ENCODE assay signal across 8 cellular contexts in genomic region chr5:50440651-50441478, GRCh38. TPM values are rescaled to one million over a fixed set of nuclear protein-coding genes. Genes with fewer than 3 reads are reported as not detected.
DNase-seq lines count a peak whose midpoint lies in the region; ATAC-seq and TF ChIP-seq lines count a peak whose summit lies in the region.

Gene EMB, minus strand, starts transcription at chr5:50441288. Its CDS starts 137 bp downstream, at chr5:50441151.

- H3K4me1 Mint-ChIP-seq in WTC11, result peaks cover 27% of the 10 kb centered on the region

- POLR2A ChIA-PET in HEK293T (lab: Yijun Ruan, JAX), result interaction anchor here (1.0 to 2.0 kb wide), 4 partner anchors 10 to 34 kb away, joined by 3 to 5 read pairs (median 3); no protein-coding TSS in a partner anchor
- POLR2A ChIA-PET in WTC11 (lab: Charles Lee), result interaction anchor here (0.6 to 0.8 kb wide), 2 partner anchors 54 to 88 kb away, joined by 3 to 4 read pairs; no protein-coding TSS in a partner anchor

- CTCF ChIA-PET in HEK293T (lab: Yijun Ruan, JAX) (interaction anchor here (0.5 kb wide), 1 partner anchor 679 kb away, joined by 3 read pairs; no protein-coding TSS in a partner anchor), WTC11 (lab: Charles Lee) (interaction anchor here (1.2 kb wide), 2 partner anchors 72 to 305 kb away, joined by 3 to 5 read pairs; no protein-coding TSS in a partner anchor)

- ATAC-seq in WTC11, result peak; percentile 92
- ATAC-seq in left lung, result peak; percentile 94

- H3K9me3 ChIP-seq in left lung, result no peaks in the 10 kb centered on the region

- no peaks in the 10 kb centered on the region for H3K36me3 ChIP-seq in left lung

- intact Hi-C loops in left lung (cut with DNase I), result no loop called here

- peak; percentile 26 for TF ChIP-seq CTCF in GM12865 (IDR thresholded peaks at IDR 0.05; ENCODE audit: insufficient read depth, low read depth, low read length, missing control alignments)
- no peak for TF ChIP-seq CTCF in WTC11 (IDR thresholded peaks at IDR 0.05)
- no peak for TF ChIP-seq CTCF in left lung (IDR thresholded peaks at IDR 0.05)

- H3K27ac ChIP-seq in caudate nucleus (ENCODE audit: low read depth, low read length) (no peak within 1 kb of the TSS), left lung (peak within 1 kb of the TSS; percentile 75 to 95)

- H3K9me3 Mint-ChIP-seq in WTC11, result no peaks in the 10 kb centered on the region

- peak within 1 kb of the TSS; percentile 80 for H3K4me3 Mint-ChIP-seq in WTC11

- DNase-seq in GM12865 (ENCODE audit: low read depth) (peak; percentile 71), HEK293T (ENCODE audit: extremely low spot score) (peak; percentile 60), NAMALWA (ENCODE audit: low spot score) (peak; percentile 87), WTC11 (ENCODE audit: low spot score) (peak; percentile 84), caudate nucleus (lab: John Stamatoyannopoulos, UW) (peak in 47 of 61 donors; percentile 7 to 73 (median 27)), left lung (peak; percentile 85 to 96), H4 (ENCODE audit: low spot score) (no peak)
- peak; percentile 67 to 79 for DNase-seq in stimulated activated CD4-positive, alpha-beta T cell treated with anti-CD3 and anti-CD28 coated beads, Interleukin-4, amount 100 ng/mL, for 4 hours

- H3K4me3 ChIP-seq in GM12865 (ENCODE audit: low read depth, low read length), result peak within 1 kb of the TSS; percentile 55
- peak within 1 kb of the TSS; percentile 55 to 72 for H3K4me3 ChIP-seq in left lung

- H3K36me3 Mint-ChIP-seq in WTC11, result no peaks in the 10 kb centered on the region

- H3K27me3 ChIP-seq in left lung, result peaks cover 0 to 14% of the 10 kb centered on the region in 2 donors

- no peaks in the 10 kb centered on the region for H3K27me3 Mint-ChIP-seq in WTC11 (ENCODE audit: low read depth)

- H3K27ac Mint-ChIP-seq in WTC11, result peak within 1 kb of the TSS; percentile 98

- peaks cover 0 to 49% of the 10 kb centered on the region in 2 donors for H3K4me1 ChIP-seq in left lung

TF ChIP-seq in HEK293T, 16 proteins besides CTCF, POLR2A, EP300 and RAD21:
- TF ChIP-seq, protein P1, sequence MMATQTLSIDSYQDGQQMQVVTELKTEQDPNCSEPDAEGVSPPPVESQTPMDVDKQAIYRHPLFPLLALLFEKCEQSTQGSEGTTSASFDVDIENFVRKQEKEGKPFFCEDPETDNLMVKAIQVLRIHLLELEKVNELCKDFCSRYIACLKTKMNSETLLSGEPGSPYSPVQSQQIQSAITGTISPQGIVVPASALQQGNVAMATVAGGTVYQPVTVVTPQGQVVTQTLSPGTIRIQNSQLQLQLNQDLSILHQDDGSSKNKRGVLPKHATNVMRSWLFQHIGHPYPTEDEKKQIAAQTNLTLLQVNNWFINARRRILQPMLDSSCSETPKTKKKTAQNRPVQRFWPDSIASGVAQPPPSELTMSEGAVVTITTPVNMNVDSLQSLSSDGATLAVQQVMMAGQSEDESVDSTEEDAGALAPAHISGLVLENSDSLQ (IDR thresholded peaks at IDR 0.05), result no peak
- no peak for TF ChIP-seq NFRKB (IDR thresholded peaks at IDR 0.05)
- TF ChIP-seq ARNT (IDR thresholded peaks at IDR 0.05), result no peak
- TF ChIP-seq LEF1 (IDR thresholded peaks at IDR 0.05; ENCODE audit: borderline replicate concordance), result no peak
- TF ChIP-seq HDGF (IDR thresholded peaks at IDR 0.05; ENCODE audit: borderline replicate concordance), result no peak
- TF ChIP-seq FOXK2 (IDR thresholded peaks at IDR 0.05), result no peak
- no peak for TF ChIP-seq FOXA1 (IDR thresholded peaks at IDR 0.05)
- no peak for TF ChIP-seq SUZ12 (IDR thresholded peaks at IDR 0.05)
- 0 out of 2 replicates have a peak, but pooled peaks have one; percentile 1 for TF ChIP-seq ZNF384 (IDR thresholded peaks at IDR 0.05)
- no peak for TF ChIP-seq ELF4 (IDR thresholded peaks at IDR 0.05)
- no peak for TF ChIP-seq SP1 (IDR thresholded peaks at IDR 0.05)
- TF ChIP-seq CTBP1 (IDR thresholded peaks at IDR 0.05; ENCODE audit: borderline replicate concordance), result no peak
- no peak for TF ChIP-seq FOXM1 (IDR thresholded peaks at IDR 0.05; ENCODE audit: borderline replicate concordance)
- TF ChIP-seq BHLHE40 (IDR thresholded peaks at IDR 0.05; ENCODE audit: borderline replicate concordance), result no peak
- peak; percentile 35; the same call in 1 of the 2 replicates for TF ChIP-seq L3MBTL2 (conservative IDR thresholded peaks at IDR 0.05)
- no peak for TF ChIP-seq TARDBP (IDR thresholded peaks at IDR 0.05)

TF ChIP-seq in WTC11, 78 proteins besides CTCF, POLR2A, EP300 and RAD21 (continues in another document):
- TF ChIP-seq NFYB (CRISPR knock-in tag; conservative IDR thresholded peaks at IDR 0.05; ENCODE audit: low read depth) (no peak), MYBL2 (CRISPR knock-in tag; IDR thresholded peaks at IDR 0.05) (peak; percentile 85; the same call in 1 of the 2 replicates), TEAD1 (CRISPR knock-in tag; IDR thresholded peaks at IDR 0.05) (peak; percentile 66), ATF1 (CRISPR knock-in tag; IDR thresholded peaks at IDR 0.05) (0 out of 2 replicates have a peak, but pooled peaks have one; percentile 34), SP1 (CRISPR knock-in tag; conservative IDR thresholded peaks at IDR 0.05) (peak; percentile 48), ESRRA (CRISPR knock-in tag; IDR thresholded peaks at IDR 0.05; ENCODE audit: borderline replicate concordance) (peak; percentile 67; the same call in 1 of the 2 replicates), ZNF317 (CRISPR knock-in tag; IDR thresholded peaks at IDR 0.05; ENCODE audit: borderline replicate concordance, low read depth) (0 out of 2 replicates have a peak, but pooled peaks have one; percentile 34), ATF3 (CRISPR knock-in tag; conservative IDR thresholded peaks at IDR 0.05) (no peak)
- TF ChIP-seq, protein P2, sequence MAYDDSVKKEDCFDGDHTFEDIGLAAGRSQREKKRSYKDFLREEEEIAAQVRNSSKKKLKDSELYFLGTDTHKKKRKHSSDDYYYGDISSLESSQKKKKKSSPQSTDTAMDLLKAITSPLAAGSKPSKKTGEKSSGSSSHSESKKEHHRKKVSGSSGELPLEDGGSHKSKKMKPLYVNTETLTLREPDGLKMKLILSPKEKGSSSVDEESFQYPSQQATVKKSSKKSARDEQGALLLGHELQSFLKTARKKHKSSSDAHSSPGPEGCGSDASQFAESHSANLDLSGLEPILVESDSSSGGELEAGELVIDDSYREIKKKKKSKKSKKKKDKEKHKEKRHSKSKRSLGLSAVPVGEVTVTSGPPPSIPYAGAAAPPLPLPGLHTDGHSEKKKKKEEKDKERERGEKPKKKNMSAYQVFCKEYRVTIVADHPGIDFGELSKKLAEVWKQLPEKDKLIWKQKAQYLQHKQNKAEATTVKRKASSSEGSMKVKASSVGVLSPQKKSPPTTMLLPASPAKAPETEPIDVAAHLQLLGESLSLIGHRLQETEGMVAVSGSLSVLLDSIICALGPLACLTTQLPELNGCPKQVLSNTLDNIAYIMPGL (CRISPR knock-in tag; IDR thresholded peaks at IDR 0.05), result peak; percentile 94
- TF ChIP-seq, protein P3, sequence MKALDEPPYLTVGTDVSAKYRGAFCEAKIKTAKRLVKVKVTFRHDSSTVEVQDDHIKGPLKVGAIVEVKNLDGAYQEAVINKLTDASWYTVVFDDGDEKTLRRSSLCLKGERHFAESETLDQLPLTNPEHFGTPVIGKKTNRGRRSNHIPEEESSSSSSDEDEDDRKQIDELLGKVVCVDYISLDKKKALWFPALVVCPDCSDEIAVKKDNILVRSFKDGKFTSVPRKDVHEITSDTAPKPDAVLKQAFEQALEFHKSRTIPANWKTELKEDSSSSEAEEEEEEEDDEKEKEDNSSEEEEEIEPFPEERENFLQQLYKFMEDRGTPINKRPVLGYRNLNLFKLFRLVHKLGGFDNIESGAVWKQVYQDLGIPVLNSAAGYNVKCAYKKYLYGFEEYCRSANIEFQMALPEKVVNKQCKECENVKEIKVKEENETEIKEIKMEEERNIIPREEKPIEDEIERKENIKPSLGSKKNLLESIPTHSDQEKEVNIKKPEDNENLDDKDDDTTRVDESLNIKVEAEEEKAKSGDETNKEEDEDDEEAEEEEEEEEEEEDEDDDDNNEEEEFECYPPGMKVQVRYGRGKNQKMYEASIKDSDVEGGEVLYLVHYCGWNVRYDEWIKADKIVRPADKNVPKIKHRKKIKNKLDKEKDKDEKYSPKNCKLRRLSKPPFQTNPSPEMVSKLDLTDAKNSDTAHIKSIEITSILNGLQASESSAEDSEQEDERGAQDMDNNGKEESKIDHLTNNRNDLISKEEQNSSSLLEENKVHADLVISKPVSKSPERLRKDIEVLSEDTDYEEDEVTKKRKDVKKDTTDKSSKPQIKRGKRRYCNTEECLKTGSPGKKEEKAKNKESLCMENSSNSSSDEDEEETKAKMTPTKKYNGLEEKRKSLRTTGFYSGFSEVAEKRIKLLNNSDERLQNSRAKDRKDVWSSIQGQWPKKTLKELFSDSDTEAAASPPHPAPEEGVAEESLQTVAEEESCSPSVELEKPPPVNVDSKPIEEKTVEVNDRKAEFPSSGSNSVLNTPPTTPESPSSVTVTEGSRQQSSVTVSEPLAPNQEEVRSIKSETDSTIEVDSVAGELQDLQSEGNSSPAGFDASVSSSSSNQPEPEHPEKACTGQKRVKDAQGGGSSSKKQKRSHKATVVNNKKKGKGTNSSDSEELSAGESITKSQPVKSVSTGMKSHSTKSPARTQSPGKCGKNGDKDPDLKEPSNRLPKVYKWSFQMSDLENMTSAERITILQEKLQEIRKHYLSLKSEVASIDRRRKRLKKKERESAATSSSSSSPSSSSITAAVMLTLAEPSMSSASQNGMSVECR (CRISPR knock-in tag; IDR thresholded peaks at IDR 0.05; ENCODE audit: borderline replicate concordance), result peak; percentile 78; the same call in 1 of the 2 replicates
- TF ChIP-seq, protein P4, sequence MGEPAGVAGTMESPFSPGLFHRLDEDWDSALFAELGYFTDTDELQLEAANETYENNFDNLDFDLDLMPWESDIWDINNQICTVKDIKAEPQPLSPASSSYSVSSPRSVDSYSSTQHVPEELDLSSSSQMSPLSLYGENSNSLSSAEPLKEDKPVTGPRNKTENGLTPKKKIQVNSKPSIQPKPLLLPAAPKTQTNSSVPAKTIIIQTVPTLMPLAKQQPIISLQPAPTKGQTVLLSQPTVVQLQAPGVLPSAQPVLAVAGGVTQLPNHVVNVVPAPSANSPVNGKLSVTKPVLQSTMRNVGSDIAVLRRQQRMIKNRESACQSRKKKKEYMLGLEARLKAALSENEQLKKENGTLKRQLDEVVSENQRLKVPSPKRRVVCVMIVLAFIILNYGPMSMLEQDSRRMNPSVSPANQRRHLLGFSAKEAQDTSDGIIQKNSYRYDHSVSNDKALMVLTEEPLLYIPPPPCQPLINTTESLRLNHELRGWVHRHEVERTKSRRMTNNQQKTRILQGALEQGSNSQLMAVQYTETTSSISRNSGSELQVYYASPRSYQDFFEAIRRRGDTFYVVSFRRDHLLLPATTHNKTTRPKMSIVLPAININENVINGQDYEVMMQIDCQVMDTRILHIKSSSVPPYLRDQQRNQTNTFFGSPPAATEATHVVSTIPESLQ (CRISPR knock-in tag; IDR thresholded peaks at IDR 0.05), result no peak

RNA-seq across cellular contexts. Expression of gene EMB, which starts in this region (rescaled TPM):
- total RNA-seq in WTC11 (2021), result 36.3 to 40.4 TPM (median 39.7 TPM) in 3 replicates
- 10 to 100 TPM; 45.8 to 46.9 TPM for total RNA-seq in left lung
- total RNA-seq in H4 (2014; rRNA removed; shearing (Covaris generic)), result not detected in 2 replicates

Comparison
In these comparisons a context has a peak if more than half of its experiments do, and no peak if none do; other contexts are left out.
1. RNA of gene EMB (total RNA-seq): 45.8 to 46.9 TPM in left lung and 36.3 to 40.4 TPM in WTC11; not detected in H4; every median in the first group is over 10 times any median in the second.